ENCODE assay signal across 10 cellular contexts in the genomic region with DNA sequence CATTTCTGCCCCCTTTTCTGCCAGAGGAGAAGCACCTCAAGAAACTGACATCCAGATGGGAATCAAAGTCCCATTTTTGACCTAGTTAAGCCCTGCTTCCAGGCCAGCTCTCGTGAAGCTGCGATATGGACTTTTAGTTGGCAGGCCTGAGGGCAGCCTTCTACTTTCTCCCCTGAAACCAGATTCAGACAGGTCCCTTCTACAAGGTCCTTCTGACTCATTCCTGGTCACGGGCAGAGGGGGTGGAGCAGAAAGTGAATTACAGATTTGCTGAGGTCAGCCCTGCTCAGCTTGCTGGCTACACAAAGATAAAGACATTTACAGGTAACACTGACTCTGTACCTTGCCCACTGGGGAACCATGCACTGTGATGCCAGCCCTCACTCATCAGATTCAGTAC. TPM values are rescaled to one million over a fixed set of nuclear protein-coding genes. Genes with fewer than 3 reads are reported as not detected.
DNase-seq lines count a peak whose midpoint lies in the region; ATAC-seq and TF ChIP-seq lines count a peak whose summit lies in the region.
"Had no signal": no experiment of that assay in that cellular context is flagged by ENCODE, and none has a peak within 500 bp of the region (broad histone marks: within the 10 kb centered on the region; RNA-seq: fewer than 3 reads in every experiment).

No MANE protein-coding gene starts in this region.

- DNase-seq in activated T-cell treated with anti-CD3 and anti-CD28 coated beads, Interleukin-2, amount 50 U/mL, for 72 hours = peak; percentile 34 to 49
- DNase-seq in activated T-cell treated with anti-CD3 and anti-CD28 coated beads, Interleukin-2, amount 50 U/mL, for 1 hour = no peak
- peak; percentile 80 for DNase-seq in iris pigment epithelial cell (ENCODE audit: low read depth)
- DNase-seq in suprapubic skin (ENCODE audit: low spot score in 2 of 2) = no peak
- no peak for DNase-seq in NCI-H1694 (lab: John Stamatoyannopoulos, UW)
- DNase-seq in pons (ENCODE audit: low spot score) = no peak
- no peak for DNase-seq in aorta
- DNase-seq: NCI-H446 treated with DMSO at 0.1 percent for 48 hours had no signal

- H3K27ac Mint-ChIP-seq in activated T-cell treated with anti-CD3 and anti-CD28 coated beads, Interleukin-2, amount 50 U/mL, for 72 hours = no peak overlapping the region

- WGBS in suprapubic skin = 50% methylated on average over 3 of the region's 3 CpGs
- 41 to 42% methylated on average over 3 of the region's 3 CpGs for WGBS in aorta, 2 donors

- no peak overlapping the region for H3K4me3 ChIP-seq in suprapubic skin
- H3K4me3 ChIP-seq in aorta (ENCODE audit: low read length in 2 of 2) = no peak overlapping the region

- peak overlapping the region; percentile 96 for H3K27ac ChIP-seq in VCaP
- peak overlapping the region; percentile 75 for H3K27ac ChIP-seq in suprapubic skin
- H3K27ac ChIP-seq in aorta (ENCODE audit: low read depth in 1 of 2, low read length in 2 of 2) = no peak overlapping the region

- H3K27me3 Mint-ChIP-seq in activated T-cell treated with anti-CD3 and anti-CD28 coated beads, Interleukin-2, amount 50 U/mL, for 72 hours (ENCODE audit: low read depth) = peaks cover 26% of the 10 kb centered on the region

- ATAC-seq in activated T-cell treated with anti-CD3 and anti-CD28 coated beads, Interleukin-2, amount 50 U/mL, for 72 hours (replicated peaks in 1 of 2) = peak; percentile 77 to 79
- ATAC-seq in aorta (ENCODE audit: low FRiP score) = no peak

- peaks cover 40% of the 10 kb centered on the region for H3K4me1 Mint-ChIP-seq in activated T-cell treated with anti-CD3 and anti-CD28 coated beads, Interleukin-2, amount 50 U/mL, for 72 hours (ENCODE audit: low read depth)

- H3K27me3 ChIP-seq in suprapubic skin (no peaks in the 10 kb centered on the region), aorta (ENCODE audit: control insufficient read depth in 1 of 2, insufficient read depth in 2 of 2, low read length in 1 of 2) (no peaks in the 10 kb centered on the region)

- H3K9me3 ChIP-seq in suprapubic skin (no peaks in the 10 kb centered on the region), aorta (ENCODE audit: control insufficient read depth, low read length) (no peaks in the 10 kb centered on the region)

- no peaks in the 10 kb centered on the region for H3K9me3 Mint-ChIP-seq in activated T-cell treated with anti-CD3 and anti-CD28 coated beads, Interleukin-2, amount 50 U/mL, for 72 hours
- H3K9me3 Mint-ChIP-seq: CD14-positive monocyte had no signal

- no peak for TF ChIP-seq EP300 in suprapubic skin (IDR thresholded peaks at IDR 0.05)

- no peak for TF ChIP-seq POLR2A in suprapubic skin (IDR thresholded peaks at IDR 0.05)

- peaks cover 39% of the 10 kb centered on the region for H3K4me1 ChIP-seq in suprapubic skin
- no peaks in the 10 kb centered on the region for H3K4me1 ChIP-seq in aorta (ENCODE audit: control insufficient read depth in 1 of 2, insufficient read depth in 2 of 2, low read length in 2 of 2)

- no peaks in the 10 kb centered on the region for H3K36me3 Mint-ChIP-seq in activated T-cell treated with anti-CD3 and anti-CD28 coated beads, Interleukin-2, amount 50 U/mL, for 72 hours (ENCODE audit: insufficient read depth in 2 of 2)
- H3K36me3 Mint-ChIP-seq: CD14-positive monocyte had no signal

- H3K36me3 ChIP-seq in suprapubic skin (no peaks in the 10 kb centered on the region), aorta (ENCODE audit: control insufficient read depth in 1 of 2, insufficient read depth in 2 of 2, low read length in 1 of 2) (no peaks in the 10 kb centered on the region)

- TF ChIP-seq CTCF in VCaP (conservative IDR thresholded peaks at IDR 0.05) (no peak), suprapubic skin (IDR thresholded peaks at IDR 0.05) (no peak)

- peak overlapping the region in 1 of 2 donors; percentile 30 for H3K4me3 Mint-ChIP-seq in activated T-cell treated with anti-CD3 and anti-CD28 coated beads, Interleukin-2, amount 50 U/mL, for 72 hours
- H3K4me3 Mint-ChIP-seq: CD14-positive monocyte had no signal

- intact Hi-C loops in aorta (cut with DNase I) = no loop called here

RNA-seq across cellular contexts. Expression of a gene that starts 52.8 kb away (rescaled TPM):
- 10 to 100 TPM; 39.6 to 49.9 TPM for total RNA-seq in activated T-cell treated with anti-CD3 and anti-CD28 coated beads, Interleukin-2, amount 50 U/mL, for 72 hours
- 100 to 1,000 TPM in 1 of 4 donors, 10 to 100 TPM in 3; 64.4 to 147 (median 82.1) TPM for total RNA-seq in suprapubic skin
- 10 to 100 TPM; 27.9 to 38.1 TPM for total RNA-seq in aorta
- 1 to 10 TPM; 7.1 to 8.4 TPM for polyA plus RNA-seq in aorta

Comparison
In these comparisons a context has a peak if more than half of its experiments do, and no peak if none do; other contexts are left out.
1. DNase-seq: peak in activated T-cell treated with anti-CD3 and anti-CD28 coated beads, Interleukin-2, amount 50 U/mL, for 72 hours (2 of 2) and iris pigment epithelial cell (single experiment); none in activated T-cell treated with anti-CD3 and anti-CD28 coated beads, Interleukin-2, amount 50 U/mL, for 1 hour (single experiment), suprapubic skin (0 of 2), NCI-H1694 (single experiment), pons (single experiment) and aorta (0 of 2).
2. H3K27ac ChIP-seq: peak in VCaP (single experiment) and suprapubic skin (single experiment); none in aorta (0 of 2).